8 cellular contexts compared by ENCODE assay signal in genomic region chr1:174743654-174744561, GRCh38.
DNase-seq lines count a peak whose midpoint lies in the region; ATAC-seq and TF ChIP-seq lines count a peak whose summit lies in the region.

No MANE protein-coding gene starts in this region.

- H4K12ac ChIP-seq in trophoblast cell (ENCODE audit: low read depth, low read length) = no peak overlapping the region

- H3K14ac ChIP-seq in trophoblast cell (ENCODE audit: low read length) = no peak overlapping the region

- no peak overlapping the region for H2BK120ac ChIP-seq in trophoblast cell (ENCODE audit: insufficient read depth, low read length, poor library complexity)

- H3K4me3 ChIP-seq in RWPE2 (ENCODE audit: severe bottlenecking) (no peak overlapping the region), fibroblast of lung (replicated peaks in 1 of 4; ENCODE audit: control extremely low read depth in 1 of 4, insufficient read depth in 1 of 4, low read depth in 3 of 4, low read length in 4 of 4) (no peak overlapping the region), trophoblast cell (ENCODE audit: low read depth, low read length) (no peak overlapping the region)

- H3K4me1 ChIP-seq in RWPE2 (ENCODE audit: insufficient read depth, poor library complexity, severe bottlenecking) (no peaks in the 10 kb centered on the region), fibroblast of lung (ENCODE audit: control insufficient read depth, extremely low read depth, insufficient read depth, low read length) (no peaks in the 10 kb centered on the region), trophoblast cell (ENCODE audit: control insufficient read depth in 1 of 2, insufficient read depth in 2 of 2, low read length in 2 of 2) (no peaks in the 10 kb centered on the region)

- H3K9ac ChIP-seq in fibroblast of lung (ENCODE audit: insufficient read depth, low read length) (no peak overlapping the region), trophoblast cell (ENCODE audit: low read length) (no peak overlapping the region)

- H2BK12ac ChIP-seq in trophoblast cell (ENCODE audit: low read length) = no peak overlapping the region

- no peak overlapping the region for H3K4ac ChIP-seq in trophoblast cell (ENCODE audit: low read depth, low read length)

- DNase-seq in DMS153 (lab: John Stamatoyannopoulos, UW) (peak; percentile 61), Kasumi-1 (lab: John Stamatoyannopoulos, UW) (peak; percentile 49 to 74), RWPE2 (ENCODE audit: low spot score) (no peak), fibroblast of lung (ENCODE audit: low read depth in 2 of 2) (peak; percentile 38 to 71), trophoblast cell (peak; percentile 9 to 74)

- WGBS in trophoblast cell (ENCODE audit: extremely low coverage, insufficient coverage, insufficient read length) = no CpG with 5 or more reads among the region's 4 CpGs

- H3K79me2 ChIP-seq in fibroblast of lung (ENCODE audit: control insufficient read depth, insufficient read depth, low read length) (no peaks in the 10 kb centered on the region), trophoblast cell (ENCODE audit: control insufficient read depth, insufficient read depth, low read length, poor library complexity) (no peaks in the 10 kb centered on the region)

- H3K36me3 ChIP-seq in RWPE2 (ENCODE audit: low read depth) (no peaks in the 10 kb centered on the region), fibroblast of lung (ENCODE audit: control insufficient read depth, insufficient read depth, low read length) (no peaks in the 10 kb centered on the region), trophoblast cell (ENCODE audit: control insufficient read depth in 1 of 2, insufficient read depth in 2 of 2, low read length in 2 of 2) (no peaks in the 10 kb centered on the region)

- H3K4me2 ChIP-seq in fibroblast of lung (ENCODE audit: extremely low read depth, insufficient read depth, low read length) = no peak overlapping the region
- H3K4me2 ChIP-seq in trophoblast cell (ENCODE audit: low read length) = no peak overlapping the region

- H3K79me1 ChIP-seq in trophoblast cell (ENCODE audit: low read length) = no peaks in the 10 kb centered on the region

- H3K27ac ChIP-seq in RWPE2 (ENCODE audit: poor library complexity, severe bottlenecking) (no peak overlapping the region), fibroblast of lung (ENCODE audit: insufficient read depth, low read length) (no peak overlapping the region), trophoblast cell (ENCODE audit: low read depth, low read length) (no peak overlapping the region)

- H4K91ac ChIP-seq in trophoblast cell (ENCODE audit: low read depth, low read length) = no peak overlapping the region

- H3K9me3 ChIP-seq in RWPE2 (ENCODE audit: severe bottlenecking) (no peaks in the 10 kb centered on the region), fibroblast of lung (ENCODE audit: control insufficient read depth, insufficient read depth, low read depth, low read length) (no peaks in the 10 kb centered on the region), trophoblast cell (ENCODE audit: insufficient read depth, low read depth, low read length) (no peaks in the 10 kb centered on the region)

- ATAC-seq in RWPE2 (ENCODE audit: low read depth) = no peak
- ATAC-seq in HG02798 (IDR thresholded peaks at IDR 0.05; ENCODE audit: poor library complexity, unreplicated experiment) = no peak
- ATAC-seq in GM19351 (IDR thresholded peaks at IDR 0.05; ENCODE audit: unreplicated experiment) = no peak
- no peak for ATAC-seq in GM18909 (IDR thresholded peaks at IDR 0.05; ENCODE audit: poor library complexity, unreplicated experiment)

- TF ChIP-seq CTCF in RWPE2 (IDR thresholded peaks at IDR 0.05; ENCODE audit: poor library complexity, severe bottlenecking) = peak; percentile 89
- peak; percentile 51 to 56 for TF ChIP-seq CTCF in fibroblast of lung (conservative IDR thresholded peaks at IDR 0.05 in 1 of 2, IDR thresholded peaks at IDR 0.05 in 1 of 2; ENCODE audit: low read depth in 1 of 2, low read length in 2 of 2)

- no peak overlapping the region for H4K8ac ChIP-seq in trophoblast cell (ENCODE audit: low read depth, low read length)

- H2AFZ ChIP-seq in fibroblast of lung (ENCODE audit: low read length) = no peak overlapping the region
- H2AFZ ChIP-seq in trophoblast cell (ENCODE audit: insufficient read depth, low read length, poor library complexity) = no peak overlapping the region

- no peak overlapping the region for H3K18ac ChIP-seq in trophoblast cell (ENCODE audit: low read length)

- no peaks in the 10 kb centered on the region for H3K27me3 ChIP-seq in RWPE2 (ENCODE audit: insufficient read depth, poor library complexity, severe bottlenecking)
- H3K27me3 ChIP-seq in fibroblast of lung (ENCODE audit: control insufficient read depth, insufficient read depth, low read length) = no peaks in the 10 kb centered on the region
- no peaks in the 10 kb centered on the region for H3K27me3 ChIP-seq in trophoblast cell (ENCODE audit: insufficient read depth, low read length)

- H3K23ac ChIP-seq in trophoblast cell (ENCODE audit: low read length) = no peak overlapping the region

- H2AK5ac ChIP-seq in trophoblast cell (ENCODE audit: low read length) = no peak overlapping the region

- no peaks in the 10 kb centered on the region for H4K20me1 ChIP-seq in fibroblast of lung (ENCODE audit: control insufficient read depth, extremely low read depth, insufficient read depth, low read length)

- no peak overlapping the region for H2BK5ac ChIP-seq in trophoblast cell (ENCODE audit: low read depth, low read length, poor library complexity)
